12 cellular contexts compared by ENCODE assay signal in the genomic region with DNA sequence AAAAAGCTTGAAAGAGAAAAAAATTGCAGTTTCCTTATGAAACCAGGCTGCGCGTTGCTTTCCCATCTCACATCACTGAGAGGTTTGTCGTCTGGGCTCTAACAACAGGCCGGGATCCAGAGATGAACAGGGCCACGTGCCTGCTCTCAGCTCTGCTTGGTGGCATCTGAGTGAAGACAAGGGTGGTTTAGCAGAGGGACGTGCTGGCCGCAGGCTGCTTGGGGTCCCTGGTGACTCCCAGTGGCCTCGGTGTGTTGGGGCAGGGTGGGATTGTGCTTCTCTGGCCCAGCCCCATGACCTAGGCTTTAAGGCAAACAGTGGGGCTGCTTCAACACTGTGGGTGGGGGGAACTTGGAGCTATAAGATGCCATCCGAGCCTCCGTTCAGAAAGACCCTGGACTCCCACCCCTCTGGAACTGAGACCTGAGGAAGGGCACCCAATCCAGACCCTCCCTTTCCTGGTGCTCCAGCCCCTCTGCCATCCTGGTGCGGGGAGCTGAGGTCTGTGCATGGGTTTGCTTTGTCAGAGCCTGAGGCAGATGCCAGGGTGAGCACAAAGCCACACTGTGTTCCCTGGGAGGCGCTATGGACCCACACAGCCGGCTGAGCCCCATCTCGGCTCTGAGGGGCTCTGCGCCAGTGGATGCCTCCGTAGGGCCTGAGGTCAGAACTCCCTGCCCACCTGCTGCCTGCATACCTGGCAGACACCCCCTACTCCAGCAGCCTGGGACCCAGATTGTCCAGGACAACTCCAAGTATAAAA.
DNase-seq lines count a peak whose midpoint lies in the region; ATAC-seq, FAIRE-seq and TF ChIP-seq lines count a peak whose summit lies in the region.
"Had no signal": no experiment of that assay in that cellular context is flagged by ENCODE, and none has a peak within 500 bp of the region (broad histone marks: within the 10 kb centered on the region; RNA-seq: fewer than 3 reads in every experiment).

No MANE protein-coding gene starts in this region.

- H3K27ac ChIP-seq in RWPE2 (ENCODE audit: poor library complexity, severe bottlenecking), result peak overlapping the region; percentile 71

- H3K4me3 ChIP-seq in RWPE2 (ENCODE audit: severe bottlenecking), result no peak overlapping the region
- H3K4me3 ChIP-seq: MG63 had no signal

- TF ChIP-seq CTCF in RWPE2 (IDR thresholded peaks at IDR 0.05; ENCODE audit: poor library complexity, severe bottlenecking), result no peak

- DNase-seq in C1 segment of cervical spinal cord (lab: John Stamatoyannopoulos, UW), result peak in 11 of 14 donors; percentile 22 to 89 (median 68)
- no peak for DNase-seq in RWPE2 (ENCODE audit: low spot score)
- peak; percentile 71 to 72 for DNase-seq in hippocampal formation (lab: John Stamatoyannopoulos, UW)
- peak; percentile 93 for DNase-seq in pons (ENCODE audit: low spot score)
- no peak for DNase-seq in HTR-8/SVneo (ENCODE audit: insufficient read length, low spot score)
- DNase-seq in stimulated activated CD4-positive, alpha-beta T cell treated with anti-CD3 and anti-CD28 coated beads, Interleukin-12 subunit alpha, Interleukin-12 subunit beta, amount 100 ng/mL, for 4 hours, result no peak
- DNase-seq in activated CD4-positive, alpha-beta T cell treated with anti-CD3 and anti-CD28 coated beads for 1 hour, result no peak
- DNase-seq: activated CD4-positive, CD25-positive, alpha-beta regulatory T cell treated with anti-CD3 and anti-CD28 coated beads, Interleukin-2, amount 50 U/mL, for 72 hours; MG63; NCI-H187 treated with DMSO at 0.1 percent for 48 hours; stimulated activated CD4-positive, alpha-beta T cell treated with anti-CD3 and anti-CD28 coated beads, Interleukin-1b, Interleukin-23, amount 100 ng/mL, for 48 hours had no signal

- ATAC-seq in RWPE2 (ENCODE audit: low read depth) (no peak), HG03175 (IDR thresholded peaks at IDR 0.05; ENCODE audit: unreplicated experiment) (no peak)

- no peak for FAIRE-seq in HTR-8/SVneo (lab: Jason Lieb, UNC)

- H3K36me3 ChIP-seq in RWPE2 (ENCODE audit: low read depth), result no peaks in the 10 kb centered on the region
- H3K36me3 ChIP-seq: MG63 had no signal

- no peaks in the 10 kb centered on the region for H3K9me3 ChIP-seq in RWPE2 (ENCODE audit: severe bottlenecking)
- H3K9me3 ChIP-seq: MG63 had no signal

- peaks cover 37% of the 10 kb centered on the region for H3K4me1 ChIP-seq in RWPE2 (ENCODE audit: insufficient read depth, poor library complexity, severe bottlenecking)

- no peaks in the 10 kb centered on the region for H3K27me3 ChIP-seq in RWPE2 (ENCODE audit: insufficient read depth, poor library complexity, severe bottlenecking)
- H3K27me3 ChIP-seq: MG63 had no signal

Comparison
In these comparisons a context has a peak if more than half of its experiments do, and no peak if none do; other contexts are left out.
1. DNase-seq: peak in C1 segment of cervical spinal cord (11 of 14), hippocampal formation (2 of 2) and pons (single experiment); none in RWPE2 (single experiment), HTR-8/SVneo (single experiment), stimulated activated CD4-positive, alpha-beta T cell treated with anti-CD3 and anti-CD28 coated beads, Interleukin-12 subunit alpha, Interleukin-12 subunit beta, amount 100 ng/mL, for 4 hours (single experiment) and activated CD4-positive, alpha-beta T cell treated with anti-CD3 and anti-CD28 coated beads for 1 hour (single experiment).